1 cellular context compared by ENCODE assay signal in the genomic region with DNA sequence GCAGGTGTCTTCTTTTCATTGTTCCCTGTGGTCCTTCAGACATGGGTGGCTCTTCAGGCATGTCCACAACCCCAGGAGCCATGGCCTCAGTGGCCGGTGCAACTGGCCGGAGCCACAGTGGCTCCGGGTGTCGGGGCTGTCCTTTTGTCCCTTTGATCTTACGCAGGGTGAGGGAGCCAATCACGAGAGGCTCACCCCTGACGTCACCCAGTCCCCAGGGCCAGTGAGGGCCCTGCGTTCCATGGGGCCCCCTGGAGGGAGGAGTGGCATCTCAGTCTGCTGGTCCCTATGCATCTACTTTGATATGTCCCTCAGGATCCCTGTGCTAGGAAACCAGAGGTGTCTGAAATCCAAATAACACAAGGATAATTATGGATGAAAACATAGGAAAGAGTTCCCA.
A peak's percentile ranks its signal among the peaks of the same experiment; 100 is the strongest.
TF ChIP-seq lines count a peak whose summit lies in the region.

No MANE protein-coding gene starts in this region.

TF ChIP-seq in K562, 482 proteins besides CTCF, POLR2A, EP300 and RAD21:
- TF ChIP-seq ATF1 (CRISPR knock-in tag; IDR thresholded peaks at IDR 0.05) (no peak), ATF1 (tag; IDR thresholded peaks at IDR 0.05) (peak; percentile 58), TAL1 (IDR thresholded peaks at IDR 0.05) (no peak), POLR2G (IDR thresholded peaks at IDR 0.05; ENCODE audit: low read depth, low read length) (peak; percentile 50; the same call in 1 of the 2 replicates), ATF7 (IDR thresholded peaks at IDR 0.05) (peak; percentile 73), NFYB (IDR thresholded peaks at IDR 0.05; ENCODE audit: extremely low read depth, insufficient read length) (peak; percentile 37), ZNF282 (CRISPR knock-in tag; IDR thresholded peaks at IDR 0.05) (no peak), RBFOX2 (IDR thresholded peaks at IDR 0.05; ENCODE audit: low read depth, low read length) (0 out of 2 replicates have a peak, but pooled peaks have one; percentile 28), LEF1 (IDR thresholded peaks at IDR 0.05) (0 out of 2 replicates have a peak, but pooled peaks have one; percentile 41)
- TF ChIP-seq, protein P1, sequence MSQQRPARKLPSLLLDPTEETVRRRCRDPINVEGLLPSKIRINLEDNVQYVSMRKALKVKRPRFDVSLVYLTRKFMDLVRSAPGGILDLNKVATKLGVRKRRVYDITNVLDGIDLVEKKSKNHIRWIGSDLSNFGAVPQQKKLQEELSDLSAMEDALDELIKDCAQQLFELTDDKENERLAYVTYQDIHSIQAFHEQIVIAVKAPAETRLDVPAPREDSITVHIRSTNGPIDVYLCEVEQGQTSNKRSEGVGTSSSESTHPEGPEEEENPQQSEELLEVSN (IDR thresholded peaks at IDR 0.05; ENCODE audit: borderline replicate concordance in 1 of 2, extremely low read depth in 1 of 2, insufficient read depth in 1 of 2, insufficient read length in 1 of 2, low read depth in 1 of 2, low read length in 1 of 2, poor library complexity in 1 of 2, severe bottlenecking in 1 of 2), result no peak
- TF ChIP-seq, protein P2, sequence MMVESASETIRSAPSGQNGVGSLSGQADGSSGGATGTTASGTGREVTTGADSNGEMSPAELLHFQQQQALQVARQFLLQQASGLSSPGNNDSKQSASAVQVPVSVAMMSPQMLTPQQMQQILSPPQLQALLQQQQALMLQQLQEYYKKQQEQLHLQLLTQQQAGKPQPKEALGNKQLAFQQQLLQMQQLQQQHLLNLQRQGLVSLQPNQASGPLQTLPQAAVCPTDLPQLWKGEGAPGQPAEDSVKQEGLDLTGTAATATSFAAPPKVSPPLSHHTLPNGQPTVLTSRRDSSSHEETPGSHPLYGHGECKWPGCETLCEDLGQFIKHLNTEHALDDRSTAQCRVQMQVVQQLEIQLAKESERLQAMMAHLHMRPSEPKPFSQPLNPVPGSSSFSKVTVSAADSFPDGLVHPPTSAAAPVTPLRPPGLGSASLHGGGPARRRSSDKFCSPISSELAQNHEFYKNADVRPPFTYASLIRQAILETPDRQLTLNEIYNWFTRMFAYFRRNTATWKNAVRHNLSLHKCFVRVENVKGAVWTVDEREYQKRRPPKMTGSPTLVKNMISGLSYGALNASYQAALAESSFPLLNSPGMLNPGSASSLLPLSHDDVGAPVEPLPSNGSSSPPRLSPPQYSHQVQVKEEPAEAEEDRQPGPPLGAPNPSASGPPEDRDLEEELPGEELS (CRISPR knock-in tag; IDR thresholded peaks at IDR 0.05; ENCODE audit: borderline replicate concordance), result no peak
TF ChIP-seq in K562: peak in this region for 6.
